ENCODE assay signal across 8 cellular contexts in the genomic region with DNA sequence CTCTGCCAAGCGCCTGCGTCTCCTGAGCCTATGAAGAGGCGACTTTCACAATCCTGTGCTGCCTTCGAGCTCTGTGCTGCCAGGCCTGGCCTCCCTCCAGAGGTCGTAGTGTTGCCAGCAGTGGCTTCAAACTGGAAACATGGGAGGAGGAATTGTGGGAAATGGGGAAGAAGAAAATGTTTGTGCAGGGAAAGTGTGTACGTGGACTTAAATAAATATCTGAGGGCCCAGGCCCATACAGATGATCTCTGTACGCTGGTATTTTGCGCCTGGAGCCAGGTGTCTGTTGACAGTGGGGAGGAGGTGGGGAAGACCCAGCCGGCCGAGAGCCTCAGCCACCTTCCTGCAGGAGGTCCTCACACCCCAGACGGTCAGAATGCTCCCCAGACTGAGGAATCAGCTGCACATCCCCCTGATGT. TPM values are rescaled to one million over a fixed set of nuclear protein-coding genes. Genes with fewer than 3 reads are reported as not detected.
A peak's percentile ranks its signal among the peaks of the same experiment; 100 is the strongest.
DNase-seq lines count a peak whose midpoint lies in the region; ATAC-seq and TF ChIP-seq lines count a peak whose summit lies in the region.

No MANE protein-coding gene starts in this region.

- WGBS in neuronal stem cell (ENCODE audit: extremely low coverage in 2 of 2, insufficient read length in 2 of 2, insufficient replicate concordance in 1 of 2), 2 donors = no CpG with 5 or more reads among the region's 11 CpGs

- no peaks in the 10 kb centered on the region for H4K20me1 ChIP-seq in fibroblast of lung (ENCODE audit: control insufficient read depth, extremely low read depth, insufficient read depth, low read length)

- H3K4ac ChIP-seq in neuronal stem cell (ENCODE audit: low read length) = no peak overlapping the region

- POLR2A ChIA-PET in T-cell (lab: Charles Lee) (interaction anchor here in 1 of 2 donors (1.2 to 1.9 kb wide), 4 partner anchors 9 to 34 kb away, joined by 3 to 8 read pairs (median 4); no protein-coding TSS in a partner anchor), GM10248 (lab: Yijun Ruan, JAX) (no interaction called here)

- H3K9ac ChIP-seq in fibroblast of lung (ENCODE audit: insufficient read depth, low read length) (peak overlapping the region; percentile 51), neuronal stem cell (ENCODE audit: low read depth, low read length, poor library complexity) (no peak overlapping the region)

- H3K4me1 Mint-ChIP-seq in T-cell = peaks cover 75 to 89% (median 88%) of the 10 kb centered on the region in 3 donors
- H3K4me1 Mint-ChIP-seq in endothelial cell (ENCODE audit: unreplicated experiment) = peaks cover 24% of the 10 kb centered on the region

- H2BK15ac ChIP-seq in neuronal stem cell (ENCODE audit: low read length) = no peak overlapping the region

- no peak overlapping the region for H2BK120ac ChIP-seq in neuronal stem cell (ENCODE audit: low read depth, low read length)

- no peak for ATAC-seq in T-cell (replicated peaks in 1 of 4)
- no peak for ATAC-seq in HG03039 (IDR thresholded peaks at IDR 0.05; ENCODE audit: unreplicated experiment)

- H3K4me3 Mint-ChIP-seq in T-cell (peak overlapping the region; percentile 71 to 74 (median 72)), endothelial cell (ENCODE audit: unreplicated experiment) (no peak overlapping the region)

- no peaks in the 10 kb centered on the region for H3K9me3 ChIP-seq in fibroblast of lung (ENCODE audit: control insufficient read depth, insufficient read depth, low read depth, low read length)
- H3K9me3 ChIP-seq in neuronal stem cell (replicated peaks in 1 of 2; ENCODE audit: control insufficient read depth in 2 of 2, insufficient read depth in 1 of 2, low read depth in 1 of 2, low read length in 2 of 2) = no peaks in the 10 kb centered on the region

- H3K27ac Mint-ChIP-seq in T-cell (peak overlapping the region; percentile 99), endothelial cell (ENCODE audit: unreplicated experiment) (no peak overlapping the region)

- H2AFZ ChIP-seq in fibroblast of lung (ENCODE audit: low read length) = no peak overlapping the region
- no peak overlapping the region for H2AFZ ChIP-seq in neuronal stem cell (ENCODE audit: low read length)

- H3K27me3 Mint-ChIP-seq in T-cell (no peaks in the 10 kb centered on the region), endothelial cell (ENCODE audit: unreplicated experiment) (no peaks in the 10 kb centered on the region)

- no peaks in the 10 kb centered on the region for H3K27me3 ChIP-seq in fibroblast of lung (ENCODE audit: control insufficient read depth, insufficient read depth, low read length)
- no peaks in the 10 kb centered on the region for H3K27me3 ChIP-seq in neuronal stem cell (ENCODE audit: control insufficient read depth in 3 of 3, insufficient read depth in 3 of 3, low read depth in 1 of 3, low read length in 3 of 3)

- H3K27ac ChIP-seq in fibroblast of lung (ENCODE audit: insufficient read depth, low read length) (peak overlapping the region; percentile 87), neuronal stem cell (replicated peaks; ENCODE audit: low read length) (no peak overlapping the region)

- H3K4me2 ChIP-seq in fibroblast of lung (ENCODE audit: extremely low read depth, insufficient read depth, low read length) = peak overlapping the region; percentile 84
- H3K4me2 ChIP-seq in neuronal stem cell (ENCODE audit: insufficient read depth, low read length, poor library complexity, severe bottlenecking) = no peak overlapping the region

- H3K14ac ChIP-seq in neuronal stem cell (ENCODE audit: low read length) = no peak overlapping the region

- H3K79me2 ChIP-seq in fibroblast of lung (ENCODE audit: control insufficient read depth, insufficient read depth, low read length) = peaks cover 78% of the 10 kb centered on the region

- CTCF ChIA-PET in T-cell (lab: Charles Lee) = interaction anchor here (0.6 to 3.4 kb wide), 7 partner anchors 10 to 181 kb away, joined by 3 to 21 read pairs (median 4); a partner anchor contains a TSS
- CTCF ChIA-PET in GM10248 (lab: Yijun Ruan, JAX) = interaction anchor here (0.7 to 3.1 kb wide), 15 partner anchors 12 to 101 kb away, joined by 3 to 19 read pairs (median 4); no protein-coding TSS in a partner anchor

- H3K23ac ChIP-seq in neuronal stem cell (ENCODE audit: low read depth, low read length, poor library complexity) = no peak overlapping the region

- no peaks in the 10 kb centered on the region for H3K79me1 ChIP-seq in neuronal stem cell (ENCODE audit: low read depth, low read length)

- peaks cover 56% of the 10 kb centered on the region for H3K4me1 ChIP-seq in fibroblast of lung (ENCODE audit: control insufficient read depth, extremely low read depth, insufficient read depth, low read length)
- peaks cover 2 to 7% of the 10 kb centered on the region in 2 donors for H3K4me1 ChIP-seq in neuronal stem cell (ENCODE audit: control insufficient read depth in 2 of 2, insufficient read depth in 1 of 2, low read depth in 1 of 2, low read length in 2 of 2)

- peak overlapping the region in 3 of 4 experiments; percentile 0 to 35 (median 28) for H3K4me3 ChIP-seq in fibroblast of lung (replicated peaks in 1 of 4; ENCODE audit: control extremely low read depth in 1 of 4, insufficient read depth in 1 of 4, low read depth in 3 of 4, low read length in 4 of 4)
- no peak overlapping the region for H3K4me3 ChIP-seq in neuronal stem cell (ENCODE audit: low read length in 2 of 2)

- H2AK5ac ChIP-seq in neuronal stem cell (ENCODE audit: low read depth, low read length) = no peak overlapping the region

- TF ChIP-seq CTCF in fibroblast of lung (conservative IDR thresholded peaks at IDR 0.05 in 1 of 2, IDR thresholded peaks at IDR 0.05 in 1 of 2; ENCODE audit: low read depth in 1 of 2, low read length in 2 of 2) (no peak), GM10248 (IDR thresholded peaks at IDR 0.05; ENCODE audit: control extremely low read depth, extremely low read depth, low read depth, missing control alignments) (no peak), endothelial cell (IDR thresholded peaks at IDR 0.05; ENCODE audit: unreplicated experiment) (no peak)

- DNase-seq in DMS53 treated with DMSO at 0.1 percent for 48 hours (lab: John Stamatoyannopoulos, UW; ENCODE audit: unreplicated experiment) (peak; percentile 26), T-cell (no peak), fibroblast of lung (ENCODE audit: low read depth in 2 of 2) (peak; percentile 87 to 94), neuronal stem cell (ENCODE audit: low spot score) (no peak), HUDEP-2 (lab: John Stamatoyannopoulos, UW; ENCODE audit: unreplicated experiment in 76 of 76) (no peak), GM10248 (ENCODE audit: extremely low spot score) (no peak), endothelial cell (ENCODE audit: low spot score) (no peak)

- peaks cover 24% of the 10 kb centered on the region for H3K36me3 ChIP-seq in fibroblast of lung (ENCODE audit: control insufficient read depth, insufficient read depth, low read length)
- H3K36me3 ChIP-seq in neuronal stem cell (replicated peaks in 1 of 2; ENCODE audit: control insufficient read depth in 2 of 2, insufficient read depth in 2 of 2, low read length in 2 of 2) = peaks cover 1 to 16% of the 10 kb centered on the region in 2 donors

- H3K36me3 Mint-ChIP-seq in T-cell = peaks cover 44% of the 10 kb centered on the region
- peaks cover 19% of the 10 kb centered on the region for H3K36me3 Mint-ChIP-seq in endothelial cell (ENCODE audit: low read depth, unreplicated experiment)

- H2BK12ac ChIP-seq in neuronal stem cell (ENCODE audit: low read length) = peak overlapping the region; percentile 51

- peak overlapping the region; percentile 27 for H3K18ac ChIP-seq in neuronal stem cell (ENCODE audit: low read length)

- H2BK5ac ChIP-seq in neuronal stem cell (ENCODE audit: low read length) = no peak overlapping the region

- H4K8ac ChIP-seq in neuronal stem cell (ENCODE audit: low read depth, low read length) = no peak overlapping the region

- H3K9me3 Mint-ChIP-seq in T-cell (no peaks in the 10 kb centered on the region), endothelial cell (ENCODE audit: unreplicated experiment) (no peaks in the 10 kb centered on the region)

- H4K91ac ChIP-seq in neuronal stem cell (ENCODE audit: low read depth, low read length, poor library complexity) = no peak overlapping the region

RNA-seq across cellular contexts. Expression of a gene that starts 44.6 kb away (rescaled TPM):
- 10 to 100 TPM; 38.7 to 72.3 (median 58.2) TPM for total RNA-seq in T-cell
- total RNA-seq in fibroblast of lung = 142 and 191 TPM in 2 replicates
- 64.0 and 96.0 TPM in 2 replicates for polyA plus RNA-seq in fibroblast of lung
- 41.3 and 85.4 TPM in 2 replicates for polyA plus RNA-seq in fibroblast of lung (2012)
- 105 and 128 TPM in 2 replicates for polyA minus RNA-seq in fibroblast of lung (ENCODE audit: low replicate concordance)
- polyA plus RNA-seq in neuronal stem cell (2013, experiment 1 of 2) = 7.1 TPM
- polyA plus RNA-seq in neuronal stem cell (2013, experiment 2 of 2) = 7.6 TPM
- total RNA-seq in endothelial cell (ENCODE audit: unreplicated experiment) = 22.5 TPM

Comparison
In these comparisons a context has a peak if more than half of its experiments do, and no peak if none do; other contexts are left out.
1. DNase-seq: peak in DMS53 treated with DMSO at 0.1 percent for 48 hours (single experiment) and fibroblast of lung (2 of 2); none in T-cell (0 of 34), neuronal stem cell (single experiment), HUDEP-2 (0 of 76), GM10248 (single experiment) and endothelial cell (single experiment).
2. H3K4me3 ChIP-seq: peak in fibroblast of lung (3 of 4); none in neuronal stem cell (0 of 2).